8 cellular contexts compared by ENCODE assay signal in genomic region chr1:65059930-65060538, GRCh38.
A peak's percentile ranks its signal among the peaks of the same experiment; 100 is the strongest.
DNase-seq lines count a peak whose midpoint lies in the region; ATAC-seq, FAIRE-seq and TF ChIP-seq lines count a peak whose summit lies in the region.

No MANE protein-coding gene starts in this region.

- no peak overlapping the region for H3K27ac Mint-ChIP-seq in nephron progenitor cell

- peak; percentile 96 for FAIRE-seq in endometrium (lab: Jason Lieb, UNC)

- peaks cover 24% of the 10 kb centered on the region for H3K36me3 Mint-ChIP-seq in nephron progenitor cell (ENCODE audit: low read depth)

- peaks cover 7% of the 10 kb centered on the region for H3K27me3 Mint-ChIP-seq in nephron progenitor cell (ENCODE audit: low read depth, poor library complexity)

- no peak overlapping the region for H3K4me3 Mint-ChIP-seq in nephron progenitor cell

- peaks cover 12% of the 10 kb centered on the region for H3K4me1 Mint-ChIP-seq in nephron progenitor cell

- DNase-seq in SIG-M5 treated with dmso at 0.1 percent for 504 hours (lab: John Stamatoyannopoulos, UW; ENCODE audit: unreplicated experiment): peak; percentile 25
- DNase-seq in SIG-M5 (lab: John Stamatoyannopoulos, UW): no peak
- peak; percentile 10 for DNase-seq in NCI-H69 (lab: John Stamatoyannopoulos, UW)
- DNase-seq in nephron progenitor cell: no peak
- no peak for DNase-seq in stimulated activated CD4-positive, alpha-beta T cell treated with anti-CD3 and anti-CD28 coated beads, Interleukin-2, amount 100 ng/mL, for 48 hours
- no peak for DNase-seq in ureter (ENCODE audit: low spot score)

- no peak for ATAC-seq in GM21423 (IDR thresholded peaks at IDR 0.05; ENCODE audit: unreplicated experiment)

- TF ChIP-seq CTCF in nephron progenitor cell (IDR thresholded peaks at IDR 0.05): peak; percentile 53

- no peaks in the 10 kb centered on the region for H3K9me3 Mint-ChIP-seq in nephron progenitor cell

Comparison
In these comparisons a context has a peak if more than half of its experiments do, and no peak if none do; other contexts are left out.
1. DNase-seq: peak in SIG-M5 treated with dmso at 0.1 percent for 504 hours (single experiment) and NCI-H69 (single experiment); none in SIG-M5 (single experiment), nephron progenitor cell (single experiment), stimulated activated CD4-positive, alpha-beta T cell treated with anti-CD3 and anti-CD28 coated beads, Interleukin-2, amount 100 ng/mL, for 48 hours (0 of 2) and ureter (single experiment).